ENCODE assay signal across 8 cellular contexts in the genomic region with DNA sequence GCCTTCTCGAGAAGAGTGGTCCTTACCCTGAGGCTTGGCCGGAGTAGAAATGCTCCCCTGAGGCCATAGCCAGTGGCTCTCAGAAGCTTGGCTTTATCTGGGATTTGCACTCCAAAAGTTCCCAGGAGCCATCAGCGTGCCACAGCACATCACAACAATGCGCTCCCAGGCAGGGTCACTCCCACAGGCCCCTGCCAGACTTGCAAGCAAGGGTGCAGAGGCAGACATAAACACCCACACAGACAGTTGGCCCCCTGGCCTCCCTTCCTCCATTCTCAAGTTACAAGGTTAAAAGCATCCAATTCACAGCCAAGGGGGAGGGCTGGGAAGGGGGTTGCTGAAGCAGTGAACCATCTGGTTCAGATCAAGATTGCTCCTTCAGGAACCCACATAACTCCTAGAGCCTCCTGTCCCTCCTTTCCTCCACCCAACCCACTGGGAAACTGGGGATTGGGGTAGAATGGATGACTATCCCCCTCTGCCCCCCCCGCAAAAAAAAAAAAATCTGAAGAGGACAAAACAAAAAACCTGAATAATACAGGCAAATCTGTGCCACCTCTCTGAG. TPM values are rescaled to one million over a fixed set of nuclear protein-coding genes. Genes with fewer than 3 reads are reported as not detected.
DNase-seq lines count a peak whose midpoint lies in the region; ATAC-seq and TF ChIP-seq lines count a peak whose summit lies in the region.

No MANE protein-coding gene starts in this region.

- H3K9me3 Mint-ChIP-seq in brain (no peaks in the 10 kb centered on the region), naive B cell (no peaks in the 10 kb centered on the region)

- no peak for ATAC-seq in naive B cell (ENCODE audit: low read depth in 2 of 2)
- ATAC-seq in GM21528 (IDR thresholded peaks at IDR 0.05; ENCODE audit: low FRiP score, unreplicated experiment), result no peak
- ATAC-seq in HG02870 (IDR thresholded peaks at IDR 0.05; ENCODE audit: unreplicated experiment), result no peak

- DNase-seq in DMS 273 treated with DMSO at 0.1 percent for 48 hours (lab: John Stamatoyannopoulos, UW) (peak; percentile 94), Kasumi-1 (lab: John Stamatoyannopoulos, UW) (peak; percentile 80 to 86), naive B cell (no peak), SKM-1 treated with dmso at 0.1 percent for 144 hours (lab: John Stamatoyannopoulos, UW; ENCODE audit: unreplicated experiment) (no peak)
- no peak for DNase-seq in stimulated activated CD8-positive, alpha-beta memory T cell treated with anti-CD3 and anti-CD28 coated beads, Interleukin-4, amount 100 ng/mL, for 48 hours

- peak overlapping the region; percentile 90 to 98 (median 94) for H3K27ac Mint-ChIP-seq in brain
- peak overlapping the region in 4 of 6 donors; percentile 58 to 95 (median 90) for H3K27ac Mint-ChIP-seq in naive B cell

- peaks cover 65% of the 10 kb centered on the region for H3K4me1 Mint-ChIP-seq in brain
- H3K4me1 Mint-ChIP-seq in naive B cell, result peaks cover 44 to 69% (median 60%) of the 10 kb centered on the region in 3 donors

- H3K4me3 Mint-ChIP-seq in brain, result peak overlapping the region; percentile 88 to 95 (median 91)
- H3K4me3 Mint-ChIP-seq in naive B cell, result peak overlapping the region; percentile 91 to 99 (median 96)

- H3K27me3 Mint-ChIP-seq in brain (peaks cover 11% of the 10 kb centered on the region), naive B cell (no peaks in the 10 kb centered on the region)

- TF ChIP-seq CTCF in brain (conservative IDR thresholded peaks at IDR 0.05), result no peak

- H3K36me3 Mint-ChIP-seq in brain (peaks cover 11% of the 10 kb centered on the region), naive B cell (no peaks in the 10 kb centered on the region)

RNA-seq across cellular contexts. Expression of a gene that starts 1.8 kb away (rescaled TPM):
- polyA plus RNA-seq in brain (ENCODE audit: insufficient read depth, low read depth, low replicate concordance) (17.3 TPM), naive B cell (ENCODE audit: low read depth in 6 of 6) (10 to 100 TPM; 12.7 to 28.7 (median 22.3) TPM)

RNA-seq across cellular contexts. Expression of a gene that starts 17.3 kb away (rescaled TPM):
- 9.1 TPM for polyA plus RNA-seq in brain (ENCODE audit: insufficient read depth, low read depth, low replicate concordance)
- 1 to 10 TPM; 2.5 to 5.8 (median 4.7) TPM for polyA plus RNA-seq in naive B cell (ENCODE audit: low read depth in 6 of 6)

Comparison
In these comparisons a context has a peak if more than half of its experiments do, and no peak if none do; other contexts are left out.
1. DNase-seq: peak in DMS 273 treated with DMSO at 0.1 percent for 48 hours (single experiment) and Kasumi-1 (2 of 2); none in naive B cell (single experiment), stimulated activated CD8-positive, alpha-beta memory T cell treated with anti-CD3 and anti-CD28 coated beads, Interleukin-4, amount 100 ng/mL, for 48 hours (single experiment) and SKM-1 treated with dmso at 0.1 percent for 144 hours (single experiment).